In the genomic region with DNA sequence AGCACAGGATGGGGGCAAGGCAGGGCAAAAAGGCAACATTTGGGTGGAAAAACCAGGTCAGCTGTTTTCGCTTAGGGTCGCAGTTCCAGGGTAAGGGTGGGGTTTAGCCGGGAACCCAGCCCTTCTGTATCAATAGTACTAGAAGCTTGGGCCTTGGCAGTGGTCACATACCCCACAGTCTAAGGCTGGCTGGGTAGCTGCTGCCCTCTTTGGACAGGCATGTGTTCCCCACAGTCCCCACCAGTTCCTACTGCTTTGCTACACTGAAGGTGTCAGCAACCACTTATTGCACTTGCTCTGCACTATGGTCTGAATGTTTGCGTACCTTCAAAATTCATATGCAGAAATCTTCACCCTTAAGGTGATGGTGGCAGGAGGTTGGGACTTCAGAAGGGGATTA, we compare ENCODE assay signal across 1 cellular context.
TF ChIP-seq lines count a peak whose summit lies in the region.

No MANE protein-coding gene starts in this region.

TF ChIP-seq in HepG2, 621 proteins besides CTCF, POLR2A, EP300 and RAD21 (continued from another document):
- no peak for TF ChIP-seq ZNF44 (CRISPR knock-in tag; IDR thresholded peaks at IDR 0.05)
